17 cellular contexts compared by ENCODE assay signal in the genomic region with DNA sequence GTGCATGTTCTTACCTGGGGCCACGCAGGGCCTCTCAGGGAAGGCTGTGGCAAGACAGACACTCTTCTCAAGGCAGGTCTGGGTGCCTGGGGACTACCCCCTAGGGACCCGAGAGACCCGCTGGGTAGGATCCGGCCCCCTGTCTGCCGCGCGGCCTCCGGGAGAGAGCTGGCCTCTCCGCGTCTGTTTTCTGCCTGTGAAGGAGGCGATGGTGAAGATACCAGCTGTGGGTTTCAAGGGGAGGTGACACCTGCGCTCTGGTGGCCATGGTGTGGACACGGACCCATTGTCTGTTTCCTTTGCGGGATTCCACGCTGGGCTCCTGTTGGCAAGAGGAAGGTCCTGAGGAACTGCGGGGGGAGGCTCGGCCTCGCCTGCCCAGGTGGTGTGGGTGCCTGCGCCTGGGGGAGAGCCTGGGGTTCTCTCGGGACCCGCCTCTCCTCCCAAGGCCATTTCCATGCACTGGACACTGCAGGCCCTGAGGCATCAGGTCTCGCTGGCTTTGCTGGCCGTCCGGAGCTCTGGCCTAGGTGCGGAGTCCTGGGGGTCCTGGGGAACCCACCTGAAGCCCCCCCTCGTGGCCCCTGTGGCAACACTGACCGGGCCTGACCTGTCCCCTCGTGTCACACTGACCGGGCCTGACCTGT. TPM values are rescaled to one million over a fixed set of nuclear protein-coding genes. Genes with fewer than 3 reads are reported as not detected.
DNase-seq lines count a peak whose midpoint lies in the region; ATAC-seq lines count a peak whose summit lies in the region.
"Had no signal": no experiment of that assay in that cellular context is flagged by ENCODE, and none has a peak within 500 bp of the region (broad histone marks: within the 10 kb centered on the region; RNA-seq: fewer than 3 reads in every experiment).

No MANE protein-coding gene starts in this region.

- no peaks in the 10 kb centered on the region for H3K36me3 Mint-ChIP-seq in T-cell
- H3K36me3 Mint-ChIP-seq: activated naive CD4-positive, alpha-beta T cell treated with anti-CD3 and anti-CD28 coated beads, Interleukin-2, amount 50 U/mL, for 72 hours had no signal

- CTCF ChIA-PET in T-cell (lab: Charles Lee), result no interaction called here

- no peak overlapping the region for H3K4me3 Mint-ChIP-seq in T-cell
- H3K4me3 Mint-ChIP-seq: GM23338, neural crest cell had no signal

- intact Hi-C loops in left ventricle myocardium superior (cut with micrococcal nuclease) (no loop called here), posterior vena cava (cut with DNase I) (no loop called here)

- DNase-seq in activated effector memory CD4-positive, alpha-beta T cell treated with anti-CD3 and anti-CD28 coated beads, Interleukin-2, amount 50 U/mL, for 16 hours, result peak; percentile 55
- no peak for DNase-seq in activated effector memory CD4-positive, alpha-beta T cell treated with Interleukin-2 at 50 U/mL for 16 hours
- peak; percentile 22 for DNase-seq in left ventricle myocardium superior
- DNase-seq in posterior vena cava (ENCODE audit: low spot score), result peak; percentile 72
- DNase-seq in ureter (ENCODE audit: low spot score), result peak; percentile 38
- no peak for DNase-seq in T-cell
- no peak for DNase-seq in NCI-H69 (lab: John Stamatoyannopoulos, UW)
- DNase-seq in NCI-H2171 (lab: John Stamatoyannopoulos, UW), result no peak
- DNase-seq: activated CD4-positive, alpha-beta T cell treated with anti-CD3 and anti-CD28 coated beads, Interleukin-2, amount 50 U/mL, for 4 hours; NCI-H1092 treated with DMSO at 0.1 percent for 48 hours; NCI-H2081; NCI-H510A; stimulated activated naive CD4-positive, alpha-beta T cell had no signal

- no peak overlapping the region for H3K27ac Mint-ChIP-seq in T-cell
- H3K27ac Mint-ChIP-seq: activated naive CD4-positive, alpha-beta T cell treated with anti-CD3 and anti-CD28 coated beads, Interleukin-2, amount 50 U/mL, for 72 hours; GM23338 had no signal

- H3K27me3 Mint-ChIP-seq in T-cell, result no peaks in the 10 kb centered on the region

- ATAC-seq in left ventricle myocardium superior, result no peak
- no peak for ATAC-seq in T-cell (replicated peaks in 1 of 4)
- ATAC-seq: activated naive CD4-positive, alpha-beta T cell treated with anti-CD3 and anti-CD28 coated beads, Interleukin-2, amount 50 U/mL, for 72 hours; body of pancreas; GM23338 had no signal

- POLR2A ChIA-PET in T-cell (lab: Charles Lee), result no interaction called here

- H3K9me3 Mint-ChIP-seq in T-cell, result no peaks in the 10 kb centered on the region
- H3K9me3 Mint-ChIP-seq: activated naive CD4-positive, alpha-beta T cell treated with anti-CD3 and anti-CD28 coated beads, Interleukin-2, amount 50 U/mL, for 72 hours; neural crest cell had no signal

- H3K4me1 Mint-ChIP-seq in T-cell, result peaks cover 24 to 33% (median 28%) of the 10 kb centered on the region in 3 donors
- H3K4me1 Mint-ChIP-seq: GM23338 had no signal

RNA-seq across cellular contexts. Expression of gene METRNL, which starts 12.2 kb away (rescaled TPM):
- total RNA-seq in left ventricle myocardium superior (68.4 TPM), posterior vena cava (100 to 1,000 TPM in 1 of 2 donors, 10 to 100 TPM in 1; 80.5 to 101 TPM), ureter (74.4 TPM), T-cell (10 to 100 TPM in 3 of 5 donors, 1 to 10 TPM in 2; 7.0 to 50.8 (median 11.9) TPM)

Comparison
In these comparisons a context has a peak if more than half of its experiments do, and no peak if none do; other contexts are left out.
1. DNase-seq: peak in activated effector memory CD4-positive, alpha-beta T cell treated with anti-CD3 and anti-CD28 coated beads, Interleukin-2, amount 50 U/mL, for 16 hours (single experiment), left ventricle myocardium superior (single experiment), posterior vena cava (single experiment) and ureter (single experiment); none in activated effector memory CD4-positive, alpha-beta T cell treated with Interleukin-2 at 50 U/mL for 16 hours (single experiment), T-cell (0 of 34), NCI-H69 (single experiment) and NCI-H2171 (single experiment).